Comparison of ENCODE assay signal across 8 cellular contexts in the genomic region with DNA sequence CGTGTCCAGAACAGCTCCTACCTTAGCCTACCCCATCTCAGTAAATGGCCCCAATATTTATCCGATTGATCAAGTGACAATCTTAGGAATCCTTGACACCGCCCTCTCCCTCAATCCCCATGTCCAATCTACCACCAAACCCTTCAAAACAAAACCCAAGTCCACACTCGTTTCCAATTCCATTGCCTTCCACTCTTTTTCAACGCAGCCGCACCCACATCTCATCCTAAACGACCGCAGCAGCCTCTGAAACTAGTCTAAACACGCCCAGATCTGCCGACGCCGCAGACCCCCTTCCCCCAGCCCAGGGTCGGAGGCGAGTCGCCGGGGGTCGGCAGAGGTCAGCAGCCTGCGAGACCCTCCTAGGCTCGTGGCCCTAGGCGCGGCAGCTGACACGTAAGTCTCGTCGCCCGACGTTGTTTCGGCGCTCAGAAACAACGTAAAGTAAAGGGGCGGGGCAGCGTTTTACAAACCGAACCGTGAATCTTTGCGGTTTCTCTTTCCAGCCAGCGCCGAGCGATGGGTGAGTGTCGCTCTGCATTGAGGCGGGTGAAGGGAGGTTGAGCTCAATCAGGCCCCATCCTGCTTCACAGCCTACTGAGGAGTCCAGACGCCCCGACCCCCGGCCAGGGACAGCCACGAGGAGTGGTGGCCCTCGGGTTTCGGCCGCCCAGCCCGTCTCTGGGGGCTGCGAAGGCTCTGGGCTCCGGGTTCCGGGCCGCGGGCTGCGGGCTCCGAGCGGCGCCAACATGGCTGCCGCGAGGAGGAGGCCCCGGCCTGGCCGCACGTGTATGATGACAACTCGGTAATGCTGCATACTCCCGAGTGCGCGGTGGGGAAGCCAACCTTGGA. TPM values are rescaled to one million over a fixed set of nuclear protein-coding genes. Genes with fewer than 3 reads are reported as not detected.
DNase-seq lines count a peak whose midpoint lies in the region; ATAC-seq, FAIRE-seq and TF ChIP-seq lines count a peak whose summit lies in the region.

A gene (plus strand): TSS at position 463 of the 852 bp plus-strand sequence. CDS start 57 bp downstream, at position 520.

- TF ChIP-seq CTCF in C4-2B (conservative IDR thresholded peaks at IDR 0.05) (no peak), HepG2 (CRISPR knock-in tag; IDR thresholded peaks at IDR 0.05) (0 out of 2 replicates have a peak, but pooled peaks have one; percentile 9)

- peaks cover 36% of the 10 kb centered on the region for H4K20me1 ChIP-seq in HepG2 (ENCODE audit: insufficient read depth, low read length)

- peaks cover 40% of the 10 kb centered on the region for H3K4me1 ChIP-seq in HepG2 (ENCODE audit: insufficient read depth, low read length)

- peak within 1 kb of the TSS; percentile 91 for H3K9ac ChIP-seq in HepG2 (ENCODE audit: insufficient read depth, low read depth, low read length)

- peak within 1 kb of the TSS; percentile 94 for H3K27ac ChIP-seq in C4-2B
- peak within 1 kb of the TSS; percentile 81 for H3K27ac ChIP-seq in HepG2 (ENCODE audit: extremely low read length, insufficient read depth, low read length)

- FAIRE-seq in HepG2 (lab: Jason Lieb, UNC), result peak; percentile 28

- BruUV-seq in HepG2 (replicated peaks; lab: Mats Ljungman, UMichigan), result no TSS peak

- CTCF ChIA-PET in HepG2 (lab: Yijun Ruan, JAX; ENCODE audit: low intra/inter-chr PET ratio, low total read pairs), result no interaction called here

- H3K79me2 ChIP-seq in HepG2 (ENCODE audit: insufficient read depth, low read length), result peaks cover 35% of the 10 kb centered on the region

- H3K4me2 ChIP-seq in HepG2 (ENCODE audit: low read depth, low read length), result peak within 1 kb of the TSS; percentile 95

- H3K27me3 ChIP-seq in HepG2 (ENCODE audit: control insufficient read depth in 1 of 2, insufficient read depth in 2 of 2, low read length in 2 of 2), result no peaks in the 10 kb centered on the region; a peak in 1 of 5 replicates

- peak within 1 kb of the TSS; percentile 84 to 97 (median 96) for H3K4me3 ChIP-seq in HepG2 (replicated peaks in 1 of 3; ENCODE audit: insufficient read depth in 1 of 3, low read depth in 2 of 3, low read length in 3 of 3)

- no peaks in the 10 kb centered on the region for H3K9me3 ChIP-seq in HepG2 (ENCODE audit: low read length)

- peak; percentile 82 for ATAC-seq in GM19351 (IDR thresholded peaks at IDR 0.05; ENCODE audit: unreplicated experiment)
- peak; percentile 57 for ATAC-seq in HG03520 (IDR thresholded peaks at IDR 0.05; ENCODE audit: unreplicated experiment)
- ATAC-seq in HepG2, result peak; percentile 80

- TF ChIP-seq RAD21 in HepG2 (CRISPR knock-in tag; IDR thresholded peaks at IDR 0.05), result peak; percentile 39

- no peak within 1 kb of the TSS for H2AFZ ChIP-seq in HepG2 (ENCODE audit: low read length)

- POLR2A ChIA-PET in HepG2 (lab: Yijun Ruan, JAX), result interaction anchor here (0.6 to 4.0 kb wide), 31 partner anchors 9 to 776 kb away, joined by 3 to 47 read pairs (median 7); a partner anchor contains a TSS

- under 1% methylated on average over 39 of the region's 65 CpGs for WGBS in HepG2 (ENCODE audit: low lambda C conversion rate)

- peak; percentile 93 for DNase-seq in NCI-H69 (lab: John Stamatoyannopoulos, UW)
- DNase-seq in activated CD4-positive, alpha-beta T cell treated with anti-CD3 and anti-CD28 coated beads, Interleukin-2, amount 50 U/mL, for 24 hours (ENCODE audit: low read depth in 1 of 2, low spot score in 1 of 2), result peak; percentile 85 to 92
- DNase-seq in dermis blood vessel endothelial cell, result peak; percentile 96
- DNase-seq in HepG2 (ENCODE audit: low spot score), result peak; percentile 91
- peak; percentile 81 to 83 for DNase-seq in stimulated activated CD4-positive, alpha-beta T cell treated with anti-CD3 and anti-CD28 coated beads, Interleukin-2, amount 100 ng/mL, for 48 hours

- in situ Hi-C loops in HepG2 (cut with HindIII; ENCODE audit: extremely low pct_ligation_motif_present, low pct_unique_long_range_greater_than_20kb), result no loop called here

- peak; percentile 99 for TF ChIP-seq POLR2A in HepG2 (IDR thresholded peaks at IDR 0.05; ENCODE audit: insufficient read depth in 1 of 2, low read depth in 2 of 2, low read length in 2 of 2)

- intact Hi-C loops in HepG2 (cut with micrococcal nuclease; ENCODE audit: unreplicated experiment), result no loop called here

- H3K36me3 ChIP-seq in HepG2 (replicated peaks in 1 of 2; ENCODE audit: control insufficient read depth in 1 of 2, insufficient read depth in 2 of 2, low read length in 2 of 2), result peaks cover 12 to 24% of the 10 kb centered on the region in 2 experiments

- 0 out of 4 replicates have a peak, but pooled peaks of 1 of the 2 experiments have one; percentile 11 for TF ChIP-seq EP300 in HepG2 (IDR thresholded peaks at IDR 0.05; ENCODE audit: low read depth in 2 of 2, low read length in 2 of 2)
- 0 out of 2 replicates have a peak, but pooled peaks have one; percentile 31 for TF ChIP-seq EP300 in HepG2 (CRISPR knock-in tag; IDR thresholded peaks at IDR 0.05; ENCODE audit: borderline replicate concordance)

TF ChIP-seq in HepG2, 621 proteins besides CTCF, POLR2A, EP300 and RAD21 (continues in another document):
- peak; percentile 77 for TF ChIP-seq MIXL1 (CRISPR knock-in tag; IDR thresholded peaks at IDR 0.05)
- TF ChIP-seq, protein P1, sequence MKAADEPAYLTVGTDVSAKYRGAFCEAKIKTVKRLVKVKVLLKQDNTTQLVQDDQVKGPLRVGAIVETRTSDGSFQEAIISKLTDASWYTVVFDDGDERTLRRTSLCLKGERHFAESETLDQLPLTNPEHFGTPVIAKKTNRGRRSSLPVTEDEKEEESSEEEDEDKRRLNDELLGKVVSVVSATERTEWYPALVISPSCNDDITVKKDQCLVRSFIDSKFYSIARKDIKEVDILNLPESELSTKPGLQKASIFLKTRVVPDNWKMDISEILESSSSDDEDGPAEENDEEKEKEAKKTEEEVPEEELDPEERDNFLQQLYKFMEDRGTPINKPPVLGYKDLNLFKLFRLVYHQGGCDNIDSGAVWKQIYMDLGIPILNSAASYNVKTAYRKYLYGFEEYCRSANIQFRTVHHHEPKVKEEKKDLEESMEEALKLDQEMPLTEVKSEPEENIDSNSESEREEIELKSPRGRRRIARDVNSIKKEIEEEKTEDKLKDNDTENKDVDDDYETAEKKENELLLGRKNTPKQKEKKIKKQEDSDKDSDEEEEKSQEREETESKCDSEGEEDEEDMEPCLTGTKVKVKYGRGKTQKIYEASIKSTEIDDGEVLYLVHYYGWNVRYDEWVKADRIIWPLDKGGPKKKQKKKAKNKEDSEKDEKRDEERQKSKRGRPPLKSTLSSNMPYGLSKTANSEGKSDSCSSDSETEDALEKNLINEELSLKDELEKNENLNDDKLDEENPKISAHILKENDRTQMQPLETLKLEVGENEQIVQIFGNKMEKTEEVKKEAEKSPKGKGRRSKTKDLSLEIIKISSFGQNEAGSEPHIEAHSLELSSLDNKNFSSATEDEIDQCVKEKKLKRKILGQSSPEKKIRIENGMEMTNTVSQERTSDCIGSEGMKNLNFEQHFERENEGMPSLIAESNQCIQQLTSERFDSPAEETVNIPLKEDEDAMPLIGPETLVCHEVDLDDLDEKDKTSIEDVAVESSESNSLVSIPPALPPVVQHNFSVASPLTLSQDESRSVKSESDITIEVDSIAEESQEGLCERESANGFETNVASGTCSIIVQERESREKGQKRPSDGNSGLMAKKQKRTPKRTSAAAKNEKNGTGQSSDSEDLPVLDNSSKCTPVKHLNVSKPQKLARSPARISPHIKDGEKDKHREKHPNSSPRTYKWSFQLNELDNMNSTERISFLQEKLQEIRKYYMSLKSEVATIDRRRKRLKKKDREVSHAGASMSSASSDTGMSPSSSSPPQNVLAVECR (CRISPR knock-in tag; IDR thresholded peaks at IDR 0.05; ENCODE audit: borderline replicate concordance), result peak; percentile 92

RNA-seq across cellular contexts. Expression of the gene that starts here (rescaled TPM):
- total RNA-seq in dermis blood vessel endothelial cell, result 1,197 and 2,124 TPM in 2 replicates
- total RNA-seq in HepG2 (2016; rRNA removed; fragmentation: Illumina TruSeq; extraction: Trizol), result 2,628 and 3,186 TPM in 2 replicates
- total RNA-seq in HepG2 (2016; cell fraction: cytosol; rRNA removed; fragmentation: Illumina TruSeq; extraction: Trizol; ENCODE audit: low read depth), result 4,101 and 4,477 TPM in 2 replicates
- total RNA-seq in HepG2 (2016; cell fraction: insoluble cytoplasmic fraction; rRNA removed; fragmentation: Illumina TruSeq; extraction: Trizol), result 2,640 and 3,284 TPM in 2 replicates
- total RNA-seq in HepG2 (2016; cell fraction: membrane; rRNA removed; fragmentation: Illumina TruSeq; extraction: Trizol), result 6,651 and 6,789 TPM in 2 replicates
- total RNA-seq in HepG2 (2016; cell fraction: nucleus; rRNA removed; fragmentation: Illumina TruSeq; extraction: Trizol), result 904 and 1,043 TPM in 2 replicates
- 2,639 and 2,822 TPM in 2 replicates for polyA plus RNA-seq in HepG2 (2011; rRNA removed)
- polyA plus RNA-seq in HepG2 (2011; cell fraction: cytosol; rRNA removed), result 3,216 and 3,450 TPM in 2 replicates
- polyA plus RNA-seq in HepG2 (2011; cell fraction: nucleus; rRNA removed), result 619 and 724 TPM in 2 replicates
- 2,913 and 3,780 TPM in 2 replicates for polyA plus RNA-seq in HepG2 (2012)
- polyA plus RNA-seq in HepG2 (2016; cell fraction: cytosol; fragmentation: Illumina TruSeq; extraction: Trizol; ENCODE audit: low read depth), result 3,820 and 4,041 TPM in 2 replicates
- 2,524 and 2,713 TPM in 2 replicates for polyA plus RNA-seq in HepG2 (2016; cell fraction: insoluble cytoplasmic fraction; fragmentation: Illumina TruSeq; extraction: Trizol; ENCODE audit: low read depth)
- 5,258 and 5,398 TPM in 2 replicates for polyA plus RNA-seq in HepG2 (2016; cell fraction: membrane; fragmentation: Illumina TruSeq; extraction: Trizol; ENCODE audit: low read depth)
- polyA plus RNA-seq in HepG2 (2016; cell fraction: nucleus; fragmentation: Illumina TruSeq; extraction: Trizol; ENCODE audit: insufficient read depth, low read depth), result 1,350 and 1,442 TPM in 2 replicates
- 377 and 661 TPM in 2 replicates for polyA minus RNA-seq in HepG2 (2011; rRNA and poly(A)+ RNA removed; ENCODE audit: low replicate concordance)
- polyA minus RNA-seq in HepG2 (2011; cell fraction: cytosol; rRNA and poly(A)+ RNA removed), result 497 and 522 TPM in 2 replicates
- polyA minus RNA-seq in HepG2 (2011; cell fraction: nucleus; rRNA and poly(A)+ RNA removed), result 234 and 283 TPM in 2 replicates

Comparison
In these comparisons a context has a peak if more than half of its experiments do, and no peak if none do; other contexts are left out.
1. Peak in every context shown above with its lines: DNase-seq, ATAC-seq, H3K4me3 ChIP-seq and H3K27ac ChIP-seq.